In genomic region chr4:10115271-10115656, GRCh38 we compare ENCODE assay signal across 8 cellular contexts. TPM values are rescaled to one million over a fixed set of nuclear protein-coding genes. Genes with fewer than 3 reads are reported as not detected.
DNase-seq lines count a peak whose midpoint lies in the region; ATAC-seq and TF ChIP-seq lines count a peak whose summit lies in the region.

No MANE protein-coding gene starts in this region.

- H3K27ac Mint-ChIP-seq in osteocyte (ENCODE audit: unreplicated experiment): peak overlapping the region; percentile 91

- ATAC-seq in GM19397 (IDR thresholded peaks at IDR 0.05; ENCODE audit: unreplicated experiment) (no peak), HG03565 (IDR thresholded peaks at IDR 0.05; ENCODE audit: unreplicated experiment) (no peak)

- DNase-seq in GM12865 (ENCODE audit: low read depth) (no peak), RKO (ENCODE audit: low spot score) (peak; percentile 72), epithelial cell of proximal tubule (ENCODE audit: low read depth) (no peak), osteocyte (ENCODE audit: extremely low spot score, unreplicated experiment) (no peak), NCI-H187 treated with DMSO at 0.1 percent for 48 hours (lab: John Stamatoyannopoulos, UW) (no peak)
- no peak for DNase-seq in central memory CD4-positive, alpha-beta T cell

- TF ChIP-seq CTCF in GM12865 (IDR thresholded peaks at IDR 0.05; ENCODE audit: insufficient read depth, low read depth, low read length, missing control alignments) (no peak), epithelial cell of proximal tubule (conservative IDR thresholded peaks at IDR 0.05; ENCODE audit: low read depth, low read length) (no peak), osteocyte (IDR thresholded peaks at IDR 0.05) (no peak)

- no peaks in the 10 kb centered on the region for H3K9me3 Mint-ChIP-seq in osteocyte (ENCODE audit: unreplicated experiment)

- H3K36me3 Mint-ChIP-seq in osteocyte (ENCODE audit: unreplicated experiment): peaks cover 41% of the 10 kb centered on the region

- H3K4me3 ChIP-seq in GM12865 (ENCODE audit: low read depth, low read length) (peak overlapping the region; percentile 57), epithelial cell of proximal tubule (ENCODE audit: low read depth, low read length) (peak overlapping the region; percentile 69)

- no peaks in the 10 kb centered on the region for H3K27me3 Mint-ChIP-seq in osteocyte (ENCODE audit: unreplicated experiment)

- H3K4me3 Mint-ChIP-seq in osteocyte (ENCODE audit: unreplicated experiment): peak overlapping the region; percentile 92

- peaks cover 77% of the 10 kb centered on the region for H3K4me1 Mint-ChIP-seq in osteocyte (ENCODE audit: unreplicated experiment)

RNA-seq across cellular contexts. Expression of gene WDR1, which starts 1.3 kb away (rescaled TPM):
- total RNA-seq in epithelial cell of proximal tubule (242 and 421 TPM in 2 replicates), osteocyte (533 and 537 TPM in 2 replicates)
